In genomic region chr1:26744075-26744958, GRCh38 we compare ENCODE assay signal across 8 cellular contexts. TPM values are rescaled to one million over a fixed set of nuclear protein-coding genes. Genes with fewer than 3 reads are reported as not detected.
DNase-seq lines count a peak whose midpoint lies in the region; ATAC-seq and TF ChIP-seq lines count a peak whose summit lies in the region.

No MANE protein-coding gene starts in this region.

- peaks cover 44% of the 10 kb centered on the region for H3F3A ChIP-seq in smooth muscle cell (ENCODE audit: low read depth)

- H3K36me3 ChIP-seq in hepatocyte (replicated peaks; ENCODE audit: insufficient read depth, low read depth): no peaks in the 10 kb centered on the region
- no peaks in the 10 kb centered on the region for H3K36me3 ChIP-seq in smooth muscle cell (ENCODE audit: low read depth)

- peaks cover 71% of the 10 kb centered on the region for H4K20me1 ChIP-seq in hepatocyte (ENCODE audit: insufficient read depth, poor library complexity, severe bottlenecking)
- H4K20me1 ChIP-seq in smooth muscle cell (ENCODE audit: low read depth): peaks cover 99% of the 10 kb centered on the region

- H3K4me1 ChIP-seq in hepatocyte (ENCODE audit: insufficient read depth): peaks cover 16% of the 10 kb centered on the region
- H3K4me1 ChIP-seq in smooth muscle cell (ENCODE audit: low read depth): peaks cover 9% of the 10 kb centered on the region

- H3K4me2 ChIP-seq in hepatocyte: no peak overlapping the region
- H3K4me2 ChIP-seq in smooth muscle cell: peak overlapping the region; percentile 73

- H3K4me1 Mint-ChIP-seq in Calu3 (ENCODE audit: low read depth, unreplicated experiment): peaks cover 41% of the 10 kb centered on the region
- H3K4me1 Mint-ChIP-seq in T-helper 1 cell treated with Interleukin-12 subunit alpha and Interleukin-12 subunit beta and Interleukin-4 antibody, amounts not matched to agents 30 μg/mL and 1 μg/mL, for 36 hours (ENCODE audit: low read depth): peaks cover 68% of the 10 kb centered on the region

- no peaks in the 10 kb centered on the region for H3K9me3 Mint-ChIP-seq in Calu3 (ENCODE audit: low read depth, unreplicated experiment)
- no peaks in the 10 kb centered on the region for H3K9me3 Mint-ChIP-seq in T-helper 1 cell treated with Interleukin-12 subunit alpha and Interleukin-12 subunit beta and Interleukin-4 antibody, amounts not matched to agents 30 μg/mL and 1 μg/mL, for 36 hours

- H3K9me3 ChIP-seq in hepatocyte (ENCODE audit: low read depth): no peaks in the 10 kb centered on the region
- no peaks in the 10 kb centered on the region for H3K9me3 ChIP-seq in smooth muscle cell (replicated peaks; ENCODE audit: low read depth)

- DNase-seq in Calu3 (peak; percentile 43), HUDEP-2 (lab: John Stamatoyannopoulos, UW; ENCODE audit: unreplicated experiment in 76 of 76) (peak in 74 of 76 experiments; percentile 8 to 90 (median 67)), hepatocyte (ENCODE audit: low spot score) (peak; percentile 28), smooth muscle cell (lab: John Stamatoyannopoulos, UW; ENCODE audit: unreplicated experiment) (no peak), DMS 273 treated with DMSO at 0.1 percent for 48 hours (lab: John Stamatoyannopoulos, UW) (no peak)

- H3K9me2 ChIP-seq in hepatocyte (replicated peaks; ENCODE audit: insufficient read depth): no peaks in the 10 kb centered on the region

- peak overlapping the region; percentile 74 for H3K9ac ChIP-seq in smooth muscle cell (ENCODE audit: low read depth)

- BruUV-seq in Calu3 (replicated peaks; lab: Mats Ljungman, UMichigan): no TSS peak

- H3K27ac ChIP-seq in angular gyrus (ENCODE audit: low read depth, low read length): peak overlapping the region; percentile 69
- peak overlapping the region; percentile 60 for H3K27ac ChIP-seq in hepatocyte
- H3K27ac ChIP-seq in smooth muscle cell (ENCODE audit: low read depth): peak overlapping the region; percentile 92

- no peaks in the 10 kb centered on the region for H3K27me3 Mint-ChIP-seq in Calu3 (ENCODE audit: unreplicated experiment)
- H3K27me3 Mint-ChIP-seq in T-helper 1 cell treated with Interleukin-12 subunit alpha and Interleukin-12 subunit beta and Interleukin-4 antibody, amounts not matched to agents 30 μg/mL and 1 μg/mL, for 36 hours (ENCODE audit: low read depth): no peaks in the 10 kb centered on the region

- H2AFZ ChIP-seq in hepatocyte: no peak overlapping the region
- no peak overlapping the region for H2AFZ ChIP-seq in smooth muscle cell (ENCODE audit: low read depth)

- peak; percentile 98 for ATAC-seq in GM21381 (IDR thresholded peaks at IDR 0.05; ENCODE audit: unreplicated experiment)

- intact Hi-C loops in Calu3 (cut with micrococcal nuclease; ENCODE audit: unreplicated experiment): no loop called here

- 73% methylated on average over 8 of the region's 8 CpGs for WGBS in hepatocyte (ENCODE audit: low lambda C conversion rate, missing lambda C conversion rate)
- WGBS in smooth muscle cell (ENCODE audit: low lambda C conversion rate): 42% methylated on average over 8 of the region's 8 CpGs

- CTCF ChIA-PET in Calu3 (lab: Charles Lee): no interaction called here

- H3K4me3 ChIP-seq in hepatocyte (no peak overlapping the region), smooth muscle cell (no peak overlapping the region)

- peak overlapping the region; percentile 85 for H3K27ac Mint-ChIP-seq in Calu3 (ENCODE audit: unreplicated experiment)
- H3K27ac Mint-ChIP-seq in T-helper 1 cell treated with Interleukin-12 subunit alpha and Interleukin-12 subunit beta and Interleukin-4 antibody, amounts not matched to agents 30 μg/mL and 1 μg/mL, for 36 hours: peak overlapping the region; percentile 94

- H3K27me3 ChIP-seq in hepatocyte (no peaks in the 10 kb centered on the region), smooth muscle cell (ENCODE audit: low read depth) (no peaks in the 10 kb centered on the region)

- peaks cover 98% of the 10 kb centered on the region for H3K79me2 ChIP-seq in hepatocyte
- H3K79me2 ChIP-seq in smooth muscle cell (ENCODE audit: low read depth): peaks cover 80% of the 10 kb centered on the region

- H3K4me3 Mint-ChIP-seq in Calu3 (ENCODE audit: low read depth, unreplicated experiment): no peak overlapping the region
- H3K4me3 Mint-ChIP-seq in T-helper 1 cell treated with Interleukin-12 subunit alpha and Interleukin-12 subunit beta and Interleukin-4 antibody, amounts not matched to agents 30 μg/mL and 1 μg/mL, for 36 hours: peak overlapping the region; percentile 72

- H3K36me3 Mint-ChIP-seq in Calu3 (ENCODE audit: insufficient read depth, unreplicated experiment): peaks cover 6% of the 10 kb centered on the region
- H3K36me3 Mint-ChIP-seq in T-helper 1 cell treated with Interleukin-12 subunit alpha and Interleukin-12 subunit beta and Interleukin-4 antibody, amounts not matched to agents 30 μg/mL and 1 μg/mL, for 36 hours (ENCODE audit: low read depth): peaks cover 46% of the 10 kb centered on the region

- TF ChIP-seq CTCF in Calu3 (IDR thresholded peaks at IDR 0.05; ENCODE audit: unreplicated experiment) (no peak), hepatocyte (IDR thresholded peaks at IDR 0.05; ENCODE audit: poor library complexity) (no peak), smooth muscle cell (IDR thresholded peaks at IDR 0.05; ENCODE audit: borderline replicate concordance, insufficient read depth, poor library complexity, severe bottlenecking) (no peak)

RNA-seq across cellular contexts. Expression of gene PIGV, which starts 43.4 kb away (rescaled TPM):
- 9.9 and 11.9 TPM in 2 replicates for total RNA-seq in Calu3 (2022)
- 22.0 and 35.5 TPM in 2 replicates for total RNA-seq in hepatocyte
- polyA plus RNA-seq in hepatocyte: 19.1 and 21.2 TPM in 2 replicates
- 9.9 and 13.8 TPM in 2 replicates for total RNA-seq in smooth muscle cell
- 8.7 and 9.4 TPM in 2 replicates for polyA plus RNA-seq in smooth muscle cell

RNA-seq across cellular contexts. Expression of gene ARID1A, which starts 48.5 kb away (rescaled TPM):
- total RNA-seq in Calu3 (2022) (51.7 and 52.5 TPM in 2 replicates), hepatocyte (32.3 and 35.8 TPM in 2 replicates), smooth muscle cell (30.4 and 33.1 TPM in 2 replicates)
- polyA plus RNA-seq in hepatocyte (26.6 and 27.9 TPM in 2 replicates), smooth muscle cell (17.5 and 24.9 TPM in 2 replicates)

Comparison
In these comparisons a context has a peak if more than half of its experiments do, and no peak if none do; other contexts are left out.
1. DNase-seq: peak in Calu3 (single experiment), HUDEP-2 (74 of 76) and hepatocyte (single experiment); none in smooth muscle cell (single experiment) and DMS 273 treated with DMSO at 0.1 percent for 48 hours (single experiment).
2. Peak in every context shown above with its lines, with median percentiles within 50 percentile points of each other: H3K27ac ChIP-seq.